1 cellular context compared by ENCODE assay signal in the genomic region with DNA sequence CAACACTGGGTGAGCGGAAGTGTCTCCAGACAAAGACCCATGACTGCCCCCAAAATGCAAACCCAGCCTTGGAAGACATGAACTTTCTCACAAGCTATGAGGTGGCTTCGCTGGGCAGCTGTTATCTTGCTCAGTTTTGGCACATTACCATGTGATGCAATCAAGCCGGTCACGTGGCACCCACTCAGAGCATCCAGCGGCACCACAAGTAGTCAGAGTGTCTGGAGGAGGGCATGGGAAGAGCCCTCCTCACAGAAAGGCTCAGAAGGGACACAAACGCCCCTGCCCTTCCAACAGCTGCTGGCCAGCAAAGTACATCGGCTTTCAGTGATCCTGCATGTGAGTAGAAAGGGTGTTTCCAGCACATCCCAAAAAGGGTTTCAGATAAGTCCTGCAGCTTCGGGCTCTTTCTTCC.
TF ChIP-seq lines count a peak whose summit lies in the region.

No MANE protein-coding gene starts in this region.

TF ChIP-seq in K562, 482 proteins besides CTCF, POLR2A, EP300 and RAD21 (continued from another document and continues in another):
- TF ChIP-seq, protein P1, sequence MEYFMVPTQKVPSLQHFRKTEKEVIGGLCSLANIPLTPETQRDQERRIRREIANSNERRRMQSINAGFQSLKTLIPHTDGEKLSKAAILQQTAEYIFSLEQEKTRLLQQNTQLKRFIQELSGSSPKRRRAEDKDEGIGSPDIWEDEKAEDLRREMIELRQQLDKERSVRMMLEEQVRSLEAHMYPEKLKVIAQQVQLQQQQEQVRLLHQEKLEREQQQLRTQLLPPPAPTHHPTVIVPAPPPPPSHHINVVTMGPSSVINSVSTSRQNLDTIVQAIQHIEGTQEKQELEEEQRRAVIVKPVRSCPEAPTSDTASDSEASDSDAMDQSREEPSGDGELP (CRISPR knock-in tag; IDR thresholded peaks at IDR 0.05; ENCODE audit: borderline replicate concordance), result peak; percentile 81
- TF ChIP-seq TBP (optimal IDR thresholded peaks at IDR 0.05; ENCODE audit: low read depth, low read length) (no peak), ATF7 (IDR thresholded peaks at IDR 0.05) (peak; percentile 89), POLR2AphosphoS5 (IDR thresholded peaks at IDR 0.05; ENCODE audit: control insufficient read depth, insufficient read depth, low read depth, low read length) (no peak), SMAD2 (IDR thresholded peaks at IDR 0.05; ENCODE audit: low read depth, low read length) (no peak), ATF1 (CRISPR knock-in tag; IDR thresholded peaks at IDR 0.05) (no peak), ATF1 (tag; IDR thresholded peaks at IDR 0.05) (peak; percentile 61), NRF1 (conservative IDR thresholded peaks at IDR 0.05 in 1 of 2, IDR thresholded peaks at IDR 0.05 in 1 of 2) (peak in 1 of 2 experiments; percentile 25; a peak in 1 of 4 replicates), ZC3H11A (IDR thresholded peaks at IDR 0.05; ENCODE audit: low read depth, low read length) (no peak), FOXP1 (CRISPR knock-in tag; IDR thresholded peaks at IDR 0.05) (no peak), EHMT2 (IDR thresholded peaks at IDR 0.05) (no peak), JUND (IDR thresholded peaks at IDR 0.05; ENCODE audit: borderline replicate concordance, low read depth, low read length) (peak; percentile 86), JUND (tag; IDR thresholded peaks at IDR 0.05; ENCODE audit: borderline replicate concordance, low read depth, low read length) (peak; percentile 78; the same call in 2 of the 3 replicates), RBM15 (IDR thresholded peaks at IDR 0.05; ENCODE audit: insufficient read depth, low read length) (no peak), IRF2 (CRISPR knock-in tag; IDR thresholded peaks at IDR 0.05) (no peak), NR2C1 (IDR thresholded peaks at IDR 0.05) (no peak), NR2C1 (tag; IDR thresholded peaks at IDR 0.05) (no peak), ZNF766 (CRISPR knock-in tag; conservative IDR thresholded peaks at IDR 0.05) (0 out of 2 replicates have a peak, but pooled peaks have one; percentile 83), SLC30A9 (CRISPR knock-in tag; IDR thresholded peaks at IDR 0.05) (no peak), KLF6 (CRISPR knock-in tag; IDR thresholded peaks at IDR 0.05; ENCODE audit: borderline replicate concordance) (no peak), ZNF41 (CRISPR knock-in tag; conservative IDR thresholded peaks at IDR 0.05) (no peak), KAT7 (CRISPR knock-in tag; IDR thresholded peaks at IDR 0.05; ENCODE audit: borderline replicate concordance) (peak; percentile 84), ZNF717 (CRISPR knock-in tag; IDR thresholded peaks at IDR 0.05) (no peak), ZNF24 (IDR thresholded peaks at IDR 0.05) (no peak), NCOA6 (IDR thresholded peaks at IDR 0.05) (no peak), BHLHE40 (IDR thresholded peaks at IDR 0.05; ENCODE audit: low read length) (peak; percentile 95), MCM3 (IDR thresholded peaks at IDR 0.05) (no peak), MEF2A (IDR thresholded peaks at IDR 0.05; ENCODE audit: control insufficient read depth, low read depth, low read length) (no peak)
- TF ChIP-seq, protein P2, sequence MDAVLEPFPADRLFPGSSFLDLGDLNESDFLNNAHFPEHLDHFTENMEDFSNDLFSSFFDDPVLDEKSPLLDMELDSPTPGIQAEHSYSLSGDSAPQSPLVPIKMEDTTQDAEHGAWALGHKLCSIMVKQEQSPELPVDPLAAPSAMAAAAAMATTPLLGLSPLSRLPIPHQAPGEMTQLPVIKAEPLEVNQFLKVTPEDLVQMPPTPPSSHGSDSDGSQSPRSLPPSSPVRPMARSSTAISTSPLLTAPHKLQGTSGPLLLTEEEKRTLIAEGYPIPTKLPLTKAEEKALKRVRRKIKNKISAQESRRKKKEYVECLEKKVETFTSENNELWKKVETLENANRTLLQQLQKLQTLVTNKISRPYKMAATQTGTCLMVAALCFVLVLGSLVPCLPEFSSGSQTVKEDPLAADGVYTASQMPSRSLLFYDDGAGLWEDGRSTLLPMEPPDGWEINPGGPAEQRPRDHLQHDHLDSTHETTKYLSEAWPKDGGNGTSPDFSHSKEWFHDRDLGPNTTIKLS (IDR thresholded peaks at IDR 0.05; ENCODE audit: borderline replicate concordance, low read depth), result peak; percentile 57; the same call in 1 of the 2 replicates
- TF ChIP-seq, protein P3, sequence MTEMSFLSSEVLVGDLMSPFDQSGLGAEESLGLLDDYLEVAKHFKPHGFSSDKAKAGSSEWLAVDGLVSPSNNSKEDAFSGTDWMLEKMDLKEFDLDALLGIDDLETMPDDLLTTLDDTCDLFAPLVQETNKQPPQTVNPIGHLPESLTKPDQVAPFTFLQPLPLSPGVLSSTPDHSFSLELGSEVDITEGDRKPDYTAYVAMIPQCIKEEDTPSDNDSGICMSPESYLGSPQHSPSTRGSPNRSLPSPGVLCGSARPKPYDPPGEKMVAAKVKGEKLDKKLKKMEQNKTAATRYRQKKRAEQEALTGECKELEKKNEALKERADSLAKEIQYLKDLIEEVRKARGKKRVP (CRISPR knock-in tag; IDR thresholded peaks at IDR 0.05), result peak; percentile 87
- TF ChIP-seq, protein P4, sequence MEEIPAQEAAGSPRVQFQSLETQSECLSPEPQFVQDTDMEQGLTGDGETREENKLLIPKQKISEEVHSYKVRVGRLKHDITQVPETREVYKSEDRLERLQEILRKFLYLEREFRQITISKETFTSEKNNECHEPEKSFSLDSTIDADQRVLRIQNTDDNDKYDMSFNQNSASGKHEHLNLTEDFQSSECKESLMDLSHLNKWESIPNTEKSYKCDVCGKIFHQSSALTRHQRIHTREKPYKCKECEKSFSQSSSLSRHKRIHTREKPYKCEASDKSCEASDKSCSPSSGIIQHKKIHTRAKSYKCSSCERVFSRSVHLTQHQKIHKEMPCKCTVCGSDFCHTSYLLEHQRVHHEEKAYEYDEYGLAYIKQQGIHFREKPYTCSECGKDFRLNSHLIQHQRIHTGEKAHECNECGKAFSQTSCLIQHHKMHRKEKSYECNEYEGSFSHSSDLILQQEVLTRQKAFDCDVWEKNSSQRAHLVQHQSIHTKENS (CRISPR knock-in tag; IDR thresholded peaks at IDR 0.05), result no peak
- TF ChIP-seq, protein P5, sequence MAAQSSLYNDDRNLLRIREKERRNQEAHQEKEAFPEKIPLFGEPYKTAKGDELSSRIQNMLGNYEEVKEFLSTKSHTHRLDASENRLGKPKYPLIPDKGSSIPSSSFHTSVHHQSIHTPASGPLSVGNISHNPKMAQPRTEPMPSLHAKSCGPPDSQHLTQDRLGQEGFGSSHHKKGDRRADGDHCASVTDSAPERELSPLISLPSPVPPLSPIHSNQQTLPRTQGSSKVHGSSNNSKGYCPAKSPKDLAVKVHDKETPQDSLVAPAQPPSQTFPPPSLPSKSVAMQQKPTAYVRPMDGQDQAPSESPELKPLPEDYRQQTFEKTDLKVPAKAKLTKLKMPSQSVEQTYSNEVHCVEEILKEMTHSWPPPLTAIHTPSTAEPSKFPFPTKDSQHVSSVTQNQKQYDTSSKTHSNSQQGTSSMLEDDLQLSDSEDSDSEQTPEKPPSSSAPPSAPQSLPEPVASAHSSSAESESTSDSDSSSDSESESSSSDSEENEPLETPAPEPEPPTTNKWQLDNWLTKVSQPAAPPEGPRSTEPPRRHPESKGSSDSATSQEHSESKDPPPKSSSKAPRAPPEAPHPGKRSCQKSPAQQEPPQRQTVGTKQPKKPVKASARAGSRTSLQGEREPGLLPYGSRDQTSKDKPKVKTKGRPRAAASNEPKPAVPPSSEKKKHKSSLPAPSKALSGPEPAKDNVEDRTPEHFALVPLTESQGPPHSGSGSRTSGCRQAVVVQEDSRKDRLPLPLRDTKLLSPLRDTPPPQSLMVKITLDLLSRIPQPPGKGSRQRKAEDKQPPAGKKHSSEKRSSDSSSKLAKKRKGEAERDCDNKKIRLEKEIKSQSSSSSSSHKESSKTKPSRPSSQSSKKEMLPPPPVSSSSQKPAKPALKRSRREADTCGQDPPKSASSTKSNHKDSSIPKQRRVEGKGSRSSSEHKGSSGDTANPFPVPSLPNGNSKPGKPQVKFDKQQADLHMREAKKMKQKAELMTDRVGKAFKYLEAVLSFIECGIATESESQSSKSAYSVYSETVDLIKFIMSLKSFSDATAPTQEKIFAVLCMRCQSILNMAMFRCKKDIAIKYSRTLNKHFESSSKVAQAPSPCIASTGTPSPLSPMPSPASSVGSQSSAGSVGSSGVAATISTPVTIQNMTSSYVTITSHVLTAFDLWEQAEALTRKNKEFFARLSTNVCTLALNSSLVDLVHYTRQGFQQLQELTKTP (IDR thresholded peaks at IDR 0.05; ENCODE audit: low read depth in 1 of 2, partially characterized antibody in 2 of 2), result peak in 1 of 2 experiments; percentile 54
- TF ChIP-seq, protein P6, sequence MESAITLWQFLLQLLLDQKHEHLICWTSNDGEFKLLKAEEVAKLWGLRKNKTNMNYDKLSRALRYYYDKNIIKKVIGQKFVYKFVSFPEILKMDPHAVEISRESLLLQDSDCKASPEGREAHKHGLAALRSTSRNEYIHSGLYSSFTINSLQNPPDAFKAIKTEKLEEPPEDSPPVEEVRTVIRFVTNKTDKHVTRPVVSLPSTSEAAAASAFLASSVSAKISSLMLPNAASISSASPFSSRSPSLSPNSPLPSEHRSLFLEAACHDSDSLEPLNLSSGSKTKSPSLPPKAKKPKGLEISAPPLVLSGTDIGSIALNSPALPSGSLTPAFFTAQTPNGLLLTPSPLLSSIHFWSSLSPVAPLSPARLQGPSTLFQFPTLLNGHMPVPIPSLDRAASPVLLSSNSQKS (CRISPR knock-in tag; IDR thresholded peaks at IDR 0.05), result no peak
- TF ChIP-seq, protein P7, sequence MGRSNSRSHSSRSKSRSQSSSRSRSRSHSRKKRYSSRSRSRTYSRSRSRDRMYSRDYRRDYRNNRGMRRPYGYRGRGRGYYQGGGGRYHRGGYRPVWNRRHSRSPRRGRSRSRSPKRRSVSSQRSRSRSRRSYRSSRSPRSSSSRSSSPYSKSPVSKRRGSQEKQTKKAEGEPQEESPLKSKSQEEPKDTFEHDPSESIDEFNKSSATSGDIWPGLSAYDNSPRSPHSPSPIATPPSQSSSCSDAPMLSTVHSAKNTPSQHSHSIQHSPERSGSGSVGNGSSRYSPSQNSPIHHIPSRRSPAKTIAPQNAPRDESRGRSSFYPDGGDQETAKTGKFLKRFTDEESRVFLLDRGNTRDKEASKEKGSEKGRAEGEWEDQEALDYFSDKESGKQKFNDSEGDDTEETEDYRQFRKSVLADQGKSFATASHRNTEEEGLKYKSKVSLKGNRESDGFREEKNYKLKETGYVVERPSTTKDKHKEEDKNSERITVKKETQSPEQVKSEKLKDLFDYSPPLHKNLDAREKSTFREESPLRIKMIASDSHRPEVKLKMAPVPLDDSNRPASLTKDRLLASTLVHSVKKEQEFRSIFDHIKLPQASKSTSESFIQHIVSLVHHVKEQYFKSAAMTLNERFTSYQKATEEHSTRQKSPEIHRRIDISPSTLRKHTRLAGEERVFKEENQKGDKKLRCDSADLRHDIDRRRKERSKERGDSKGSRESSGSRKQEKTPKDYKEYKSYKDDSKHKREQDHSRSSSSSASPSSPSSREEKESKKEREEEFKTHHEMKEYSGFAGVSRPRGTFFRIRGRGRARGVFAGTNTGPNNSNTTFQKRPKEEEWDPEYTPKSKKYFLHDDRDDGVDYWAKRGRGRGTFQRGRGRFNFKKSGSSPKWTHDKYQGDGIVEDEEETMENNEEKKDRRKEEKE (IDR thresholded peaks at IDR 0.05; ENCODE audit: borderline replicate concordance in 1 of 2, control insufficient read depth in 1 of 2, low read depth in 2 of 2, low read length in 1 of 2), result no peak
- TF ChIP-seq, protein P8, sequence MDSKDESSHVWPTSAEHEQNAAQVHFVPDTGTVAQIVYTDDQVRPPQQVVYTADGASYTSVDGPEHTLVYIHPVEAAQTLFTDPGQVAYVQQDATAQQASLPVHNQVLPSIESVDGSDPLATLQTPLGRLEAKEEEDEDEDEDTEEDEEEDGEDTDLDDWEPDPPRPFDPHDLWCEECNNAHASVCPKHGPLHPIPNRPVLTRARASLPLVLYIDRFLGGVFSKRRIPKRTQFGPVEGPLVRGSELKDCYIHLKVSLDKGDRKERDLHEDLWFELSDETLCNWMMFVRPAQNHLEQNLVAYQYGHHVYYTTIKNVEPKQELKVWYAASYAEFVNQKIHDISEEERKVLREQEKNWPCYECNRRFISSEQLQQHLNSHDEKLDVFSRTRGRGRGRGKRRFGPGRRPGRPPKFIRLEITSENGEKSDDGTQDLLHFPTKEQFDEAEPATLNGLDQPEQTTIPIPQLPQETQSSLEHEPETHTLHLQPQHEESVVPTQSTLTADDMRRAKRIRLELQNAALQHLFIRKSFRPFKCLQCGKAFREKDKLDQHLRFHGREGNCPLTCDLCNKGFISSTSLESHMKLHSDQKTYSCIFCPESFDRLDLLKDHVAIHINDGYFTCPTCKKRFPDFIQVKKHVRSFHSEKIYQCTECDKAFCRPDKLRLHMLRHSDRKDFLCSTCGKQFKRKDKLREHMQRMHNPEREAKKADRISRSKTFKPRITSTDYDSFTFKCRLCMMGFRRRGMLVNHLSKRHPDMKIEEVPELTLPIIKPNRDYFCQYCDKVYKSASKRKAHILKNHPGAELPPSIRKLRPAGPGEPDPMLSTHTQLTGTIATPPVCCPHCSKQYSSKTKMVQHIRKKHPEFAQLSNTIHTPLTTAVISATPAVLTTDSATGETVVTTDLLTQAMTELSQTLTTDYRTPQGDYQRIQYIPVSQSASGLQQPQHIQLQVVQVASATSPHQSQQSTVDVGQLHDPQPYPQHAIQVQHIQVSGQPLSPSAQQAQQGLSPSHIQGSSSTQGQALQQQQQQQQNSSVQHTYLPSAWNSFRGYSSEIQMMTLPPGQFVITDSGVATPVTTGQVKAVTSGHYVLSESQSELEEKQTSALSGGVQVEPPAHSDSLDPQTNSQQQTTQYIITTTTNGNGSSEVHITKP (IDR thresholded peaks at IDR 0.05; ENCODE audit: partially characterized antibody), result no peak
